Comparison of ENCODE assay signal across 8 cellular contexts in genomic region chr3:179907784-179908482, GRCh38.
"Had no signal": no experiment of that assay in that cellular context is flagged by ENCODE, and none has a peak within 500 bp of the region (broad histone marks: within the 10 kb centered on the region; RNA-seq: fewer than 3 reads in every experiment).

No MANE protein-coding gene starts in this region.

- H3K9me3 ChIP-seq: HAP-1 had no signal

- H3K27ac ChIP-seq: GM23248, HL-60 had no signal

- H3K9ac ChIP-seq: GM23248 had no signal

- H2AFZ ChIP-seq: GM23248 had no signal

- ATAC-seq: HCT116, HepG2 had no signal

- DNase-seq: GM23248, GOT3, H7, HFFc6 had no signal

- H3K4me3 ChIP-seq: GM23248, HAP-1 had no signal

- H3K4me1 ChIP-seq: HAP-1 had no signal

- H3K36me3 ChIP-seq: HAP-1 had no signal
